Comparison of ENCODE assay signal across 17 cellular contexts in genomic region chr15:98844261-98844660, GRCh38.
A peak's percentile ranks its signal among the peaks of the same experiment; 100 is the strongest.
DNase-seq lines count a peak whose midpoint lies in the region; ATAC-seq and TF ChIP-seq lines count a peak whose summit lies in the region.
"Had no signal": no experiment of that assay in that cellular context is flagged by ENCODE, and none has a peak within 500 bp of the region (broad histone marks: within the 10 kb centered on the region; RNA-seq: fewer than 3 reads in every experiment).

No MANE protein-coding gene starts in this region.

- CTCF ChIA-PET in SK-N-SH (lab: Yijun Ruan, JAX): interaction anchor here (1.0 to 2.4 kb wide), 7 partner anchors 37 to 325 kb away, joined by 3 to 7 read pairs (median 5); no protein-coding TSS in a partner anchor

- H3K79me2 ChIP-seq in SK-N-SH (ENCODE audit: insufficient read depth): peaks cover 36% of the 10 kb centered on the region
- peaks cover 98% of the 10 kb centered on the region for H3K79me2 ChIP-seq in GM23338 (replicated peaks; ENCODE audit: insufficient read depth)

- intact Hi-C loops in thyroid gland (cut with DNase I): no loop called here

- no peaks in the 10 kb centered on the region; the same call in 2 of the 3 replicates for H3K36me3 Mint-ChIP-seq in GM23338 (ENCODE audit: low read depth)
- peaks cover 2% of the 10 kb centered on the region for H3K36me3 Mint-ChIP-seq in mesothelial cell of epicardium

- peak; percentile 27; the same call in 2 of the 3 replicates for ATAC-seq in SK-N-SH treated with all-trans-retinoic acid at 6 μM for 48 hours
- no peak for ATAC-seq in GM23338
- no peak for ATAC-seq in HG03097 (IDR thresholded peaks at IDR 0.05; ENCODE audit: low FRiP score, unreplicated experiment)
- ATAC-seq: K562 had no signal

- H3K9me3 ChIP-seq in SK-N-SH (no peaks in the 10 kb centered on the region), thyroid gland (no peaks in the 10 kb centered on the region)

- H4K20me1 ChIP-seq in SK-N-SH (ENCODE audit: insufficient read depth) (0 out of 2 replicates have a peak, but pooled peaks cover 8% of the 10 kb centered on the region), GM23338 (replicated peaks; ENCODE audit: insufficient read depth) (peaks cover 45% of the 10 kb centered on the region)

- H2AFZ ChIP-seq in SK-N-SH (ENCODE audit: low read depth) (no peak overlapping the region), GM23338 (no peak overlapping the region)

- DNase-seq in SK-N-SH: no peak
- no peak for DNase-seq in GM23338 (ENCODE audit: low spot score)
- no peak for DNase-seq in mesothelial cell of epicardium (ENCODE audit: low spot score in 2 of 2, unreplicated experiment in 2 of 2)
- no peak for DNase-seq in thyroid gland
- no peak for DNase-seq in stimulated activated CD4-positive, alpha-beta T cell treated with anti-CD3 and anti-CD28 coated beads, Interleukin-12 subunit alpha, Interleukin-12 subunit beta, amount 100 ng/mL, for 4 hours
- DNase-seq: DMS79, H9, MV-4-11, NCI-H1436 treated with DMSO at 0.1 percent for 48 hours, NCI-H2081 treated with DMSO at 0.1 percent for 48 hours, NCI-H510A, NCI-H82, SHP77 treated with DMSO at 0.1 percent for 48 hours had no signal

- H3K9me2 ChIP-seq in SK-N-SH (no peaks in the 10 kb centered on the region), GM23338 (ENCODE audit: insufficient read depth) (no peaks in the 10 kb centered on the region)

- 46% methylated on average over 3 of the region's 3 CpGs for WGBS in SK-N-SH (ENCODE audit: low lambda C conversion rate)
- 77 to 78% methylated on average over 3 of the region's 3 CpGs for WGBS in thyroid gland, 2 donors

- TF ChIP-seq RAD21 in SK-N-SH (IDR thresholded peaks at IDR 0.05; ENCODE audit: low read length): no peak

- H3K9me3 Mint-ChIP-seq in GM23338: no peaks in the 10 kb centered on the region
- H3K9me3 Mint-ChIP-seq in mesothelial cell of epicardium: no peaks in the 10 kb centered on the region
- H3K9me3 Mint-ChIP-seq: H9 had no signal

- H3K4me3 ChIP-seq in SK-N-SH (ENCODE audit: low read depth in 2 of 2, low read length in 1 of 2): no peak overlapping the region
- no peak overlapping the region for H3K4me3 ChIP-seq in GM23338
- no peak overlapping the region for H3K4me3 ChIP-seq in thyroid gland (replicated peaks in 1 of 3)
- H3K4me3 ChIP-seq: K562 had no signal

- H3K9ac ChIP-seq in SK-N-SH: no peak overlapping the region

- no peak overlapping the region; the same call in 2 of the 3 replicates for H3K4me3 Mint-ChIP-seq in GM23338
- no peak overlapping the region for H3K4me3 Mint-ChIP-seq in mesothelial cell of epicardium
- H3K4me3 Mint-ChIP-seq: H9 had no signal

- H3K27ac ChIP-seq in SK-N-SH (ENCODE audit: low read depth in 2 of 2, low read length in 1 of 2): no peak overlapping the region
- H3K27ac ChIP-seq in GM23338 (ENCODE audit: low read depth): no peak overlapping the region
- H3K27ac ChIP-seq in VCaP: peak overlapping the region; percentile 99
- H3K27ac ChIP-seq in thyroid gland: no peak overlapping the region

- H3K4me2 ChIP-seq in SK-N-SH: no peak overlapping the region
- H3K4me2 ChIP-seq in GM23338: 0 out of 2 replicates have a peak overlapping the region, but pooled peaks have one; percentile 3

- H3K4me1 Mint-ChIP-seq in GM23338 (peaks cover 74% of the 10 kb centered on the region), mesothelial cell of epicardium (peaks cover 50% of the 10 kb centered on the region)

- no peak for TF ChIP-seq CTCF in SK-N-SH (IDR thresholded peaks at IDR 0.05)
- TF ChIP-seq CTCF in GM23338 (conservative IDR thresholded peaks at IDR 0.05; ENCODE audit: low read depth in 2 of 2): no peak
- TF ChIP-seq CTCF in VCaP (conservative IDR thresholded peaks at IDR 0.05): no peak
- no peak for TF ChIP-seq CTCF in mesothelial cell of epicardium (IDR thresholded peaks at IDR 0.05; ENCODE audit: unreplicated experiment)
- TF ChIP-seq CTCF in thyroid gland (IDR thresholded peaks at IDR 0.05): no peak

- no peaks in the 10 kb centered on the region for H3K27me3 ChIP-seq in SK-N-SH (ENCODE audit: insufficient read depth)
- H3K27me3 ChIP-seq in GM23338 (ENCODE audit: insufficient read depth): no peaks in the 10 kb centered on the region
- no peaks in the 10 kb centered on the region for H3K27me3 ChIP-seq in thyroid gland

- TF ChIP-seq EP300 in SK-N-SH (IDR thresholded peaks at IDR 0.05; ENCODE audit: borderline replicate concordance in 1 of 2, low read depth in 1 of 2, low read length in 1 of 2): no peak

- H3K27ac Mint-ChIP-seq in GM23338: no peak overlapping the region
- peak overlapping the region; percentile 67 for H3K27ac Mint-ChIP-seq in mesothelial cell of epicardium

- H3K4me1 ChIP-seq in SK-N-SH (ENCODE audit: control insufficient read depth in 1 of 2, insufficient read depth in 2 of 2, low read depth in 1 of 2, low read length in 1 of 2) (peaks cover 7 to 34% of the 10 kb centered on the region in 2 experiments), GM23338 (ENCODE audit: insufficient read depth) (peaks cover 63% of the 10 kb centered on the region), thyroid gland (peaks cover 20 to 37% of the 10 kb centered on the region in 2 donors)

- TF ChIP-seq POLR2A in thyroid gland (IDR thresholded peaks at IDR 0.05): no peak

- H3K27me3 Mint-ChIP-seq in GM23338 (ENCODE audit: insufficient read depth, low read depth, poor library complexity) (peaks cover 3% of the 10 kb centered on the region), mesothelial cell of epicardium (ENCODE audit: low read depth) (no peaks in the 10 kb centered on the region)

- POLR2A ChIA-PET in SK-N-SH (lab: Yijun Ruan, JAX): no interaction called here

- H3F3A ChIP-seq in SK-N-SH (replicated peaks; ENCODE audit: insufficient read depth): no peaks in the 10 kb centered on the region
- H3F3A ChIP-seq in GM23338 (replicated peaks; ENCODE audit: low read depth): no peaks in the 10 kb centered on the region

- H3K36me3 ChIP-seq in SK-N-SH (replicated peaks in 1 of 2; ENCODE audit: control insufficient read depth in 1 of 2, insufficient read depth in 2 of 2, low read length in 1 of 2) (no peaks in the 10 kb centered on the region), GM23338 (ENCODE audit: insufficient read depth) (no peaks in the 10 kb centered on the region), thyroid gland (no peaks in the 10 kb centered on the region)

TF ChIP-seq in SK-N-SH treated with all-trans-retinoic acid at 6 μM for 48 hours, 23 proteins besides CTCF, POLR2A, EP300 and RAD21 (continues in another document):
- no peak for TF ChIP-seq ARNTL (CRISPR knock-in tag; IDR thresholded peaks at IDR 0.05; ENCODE audit: borderline replicate concordance, low read depth)
- no peak for TF ChIP-seq ZFP30 (CRISPR knock-in tag; IDR thresholded peaks at IDR 0.05)
- no peak for TF ChIP-seq PPARA (CRISPR knock-in tag; IDR thresholded peaks at IDR 0.05; ENCODE audit: borderline replicate concordance)
- no peak for TF ChIP-seq POU6F1 (CRISPR knock-in tag; IDR thresholded peaks at IDR 0.05; ENCODE audit: borderline replicate concordance, low read depth)

TF ChIP-seq in SK-N-SH, 30 proteins besides CTCF, POLR2A, EP300 and RAD21:
- no peak for TF ChIP-seq NRF1 (IDR thresholded peaks at IDR 0.05; ENCODE audit: low read depth, low read length)

TF ChIP-seq in GM23338, 12 proteins besides CTCF, POLR2A, EP300 and RAD21 (continues in another document):
- TF ChIP-seq ZNF114 (CRISPR knock-in tag; IDR thresholded peaks at IDR 0.05): no peak
- TF ChIP-seq REST (IDR thresholded peaks at IDR 0.05; ENCODE audit: unreplicated experiment): no peak
